ENCODE assay signal across 8 cellular contexts in the genomic region with DNA sequence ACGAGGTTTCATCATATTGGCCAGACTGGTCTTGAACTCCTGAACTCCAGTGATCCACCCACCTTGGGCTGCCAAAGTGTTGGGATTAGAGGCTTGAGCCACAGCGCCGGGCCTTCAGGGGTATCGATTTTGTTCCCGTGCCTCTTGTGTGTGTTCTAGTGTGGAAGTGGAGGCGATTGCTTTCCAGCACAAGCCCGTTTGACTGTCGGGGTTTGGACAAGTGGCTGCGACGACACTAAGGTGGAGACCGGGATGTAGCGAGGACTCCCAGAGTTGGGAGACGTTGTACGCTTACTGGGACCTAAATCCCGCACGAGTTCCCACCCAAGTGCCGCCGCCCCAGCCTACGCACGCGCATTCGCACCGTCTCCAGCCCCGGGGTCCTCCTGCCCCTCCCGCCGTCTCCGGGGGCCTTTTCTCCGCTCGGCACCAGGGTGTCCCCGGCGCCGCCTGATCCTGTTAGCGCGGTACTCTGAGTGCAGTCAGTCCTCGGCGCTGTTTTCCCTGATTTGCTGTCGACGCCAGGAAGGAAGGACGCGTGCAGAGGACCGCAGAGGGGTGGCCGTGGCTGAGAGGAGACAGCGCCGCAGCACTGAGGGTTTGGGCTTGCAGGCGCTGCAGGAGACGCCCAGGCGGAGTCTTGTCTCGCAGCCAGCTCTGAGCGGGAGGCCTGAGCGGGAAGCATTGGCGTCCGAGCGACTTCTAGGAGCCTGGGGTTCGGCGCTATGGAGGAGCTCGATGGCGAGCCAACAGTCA. TPM values are rescaled to one million over a fixed set of nuclear protein-coding genes. Genes with fewer than 3 reads are reported as not detected.
A peak's percentile ranks its signal among the peaks of the same experiment; 100 is the strongest.
DNase-seq lines count a peak whose midpoint lies in the region; ATAC-seq and TF ChIP-seq lines count a peak whose summit lies in the region.

A gene with protein sequence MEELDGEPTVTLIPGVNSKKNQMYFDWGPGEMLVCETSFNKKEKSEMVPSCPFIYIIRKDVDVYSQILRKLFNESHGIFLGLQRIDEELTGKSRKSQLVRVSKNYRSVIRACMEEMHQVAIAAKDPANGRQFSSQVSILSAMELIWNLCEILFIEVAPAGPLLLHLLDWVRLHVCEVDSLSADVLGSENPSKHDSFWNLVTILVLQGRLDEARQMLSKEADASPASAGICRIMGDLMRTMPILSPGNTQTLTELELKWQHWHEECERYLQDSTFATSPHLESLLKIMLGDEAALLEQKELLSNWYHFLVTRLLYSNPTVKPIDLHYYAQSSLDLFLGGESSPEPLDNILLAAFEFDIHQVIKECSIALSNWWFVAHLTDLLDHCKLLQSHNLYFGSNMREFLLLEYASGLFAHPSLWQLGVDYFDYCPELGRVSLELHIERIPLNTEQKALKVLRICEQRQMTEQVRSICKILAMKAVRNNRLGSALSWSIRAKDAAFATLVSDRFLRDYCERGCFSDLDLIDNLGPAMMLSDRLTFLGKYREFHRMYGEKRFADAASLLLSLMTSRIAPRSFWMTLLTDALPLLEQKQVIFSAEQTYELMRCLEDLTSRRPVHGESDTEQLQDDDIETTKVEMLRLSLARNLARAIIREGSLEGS (plus strand): TSS at position 643 of the 756 bp plus-strand sequence. CDS start 83 bp downstream, at position 726.

- DNase-seq in CD8-positive, alpha-beta memory T cell: peak; percentile 88 to 94 (median 91)
- peak; percentile 89 for DNase-seq in IMR-90
- peak; percentile 96 for DNase-seq in OCI-LY7 (ENCODE audit: low spot score)
- peak; percentile 88 for DNase-seq in activated T-cell treated with anti-CD3 and anti-CD28 coated beads for 1 hour (ENCODE audit: low read depth)
- DNase-seq in epidermal melanocyte (ENCODE audit: insufficient read length, low spot score): peak; percentile 99
- peak; percentile 81 for DNase-seq in middle frontal gyrus (ENCODE audit: extremely low spot score, low spot score)
- DNase-seq in stimulated activated CD8-positive, alpha-beta memory T cell treated with anti-CD3 and anti-CD28 coated beads, Interleukin-2, amount 100 ng/mL, for 1 hour (ENCODE audit: low read depth in 2 of 2): peak; percentile 80 to 89

- POLR2A ChIA-PET in CD8-positive, alpha-beta memory T cell (lab: Charles Lee): interaction anchor here (0.6 to 1.0 kb wide), 4 partner anchors 28 to 95 kb away, joined by 3 to 4 read pairs (median 3); a partner anchor contains a TSS
- POLR2A ChIA-PET in IMR-90 (lab: Charles Lee; ENCODE audit: unreplicated experiment) (no interaction called here), OCI-LY7 (lab: Charles Lee) (interaction anchor here (0.6 to 1.3 kb wide), 13 partner anchors 9 to 252 kb away, joined by 3 to 6 read pairs (median 3); a partner anchor contains a TSS)

- H3K4me2 ChIP-seq in IMR-90 (ENCODE audit: low read depth, low read length) (peak within 1 kb of the TSS; percentile 84), OCI-LY7 (ENCODE audit: low read length) (peak within 1 kb of the TSS; percentile 88)

- peak; percentile 64 for ATAC-seq in GM21390 (IDR thresholded peaks at IDR 0.05; ENCODE audit: unreplicated experiment)
- ATAC-seq in IMR-90 (ENCODE audit: low read depth): peak; percentile 98

- dilution Hi-C loops in IMR-90 (cut with HindIII; ENCODE audit: low sequenced_read_pairs, unreplicated experiment): no loop called here

- H3K9ac ChIP-seq in IMR-90 (ENCODE audit: low read depth, low read length): peak within 1 kb of the TSS; percentile 95

- peak within 1 kb of the TSS; percentile 96 for H2AK9ac ChIP-seq in IMR-90 (replicated peaks; ENCODE audit: low read depth, low read length, poor library complexity)

- H3K27ac ChIP-seq in CD8-positive, alpha-beta memory T cell (ENCODE audit: low read depth, low read length): peak within 1 kb of the TSS; percentile 91
- H3K27ac ChIP-seq in IMR-90 (ENCODE audit: insufficient read depth, low read length) (peak within 1 kb of the TSS; percentile 98), OCI-LY7 (ENCODE audit: low read depth, low read length, poor library complexity, severe bottlenecking) (peak within 1 kb of the TSS; percentile 72)

- TF ChIP-seq POLR2A in IMR-90 (IDR thresholded peaks at IDR 0.05; ENCODE audit: low read depth, low read length): peak; percentile 77

- no peaks in the 10 kb centered on the region for H3K9me1 ChIP-seq in IMR-90 (ENCODE audit: insufficient read depth, low read length)

- BruUV-seq in IMR-90 (replicated peaks; lab: Mats Ljungman, UMichigan): no TSS peak
- no TSS peak for BruUV-seq in OCI-LY7 (replicated peaks; lab: Mats Ljungman, UMichigan)

- peak within 1 kb of the TSS; percentile 97 for H3K18ac ChIP-seq in IMR-90 (ENCODE audit: low read depth, low read length)

- H4K91ac ChIP-seq in IMR-90 (ENCODE audit: insufficient read depth, low read depth, low read length): peak within 1 kb of the TSS; percentile 100

- H3K9me3 Mint-ChIP-seq in CD8-positive, alpha-beta memory T cell: no peaks in the 10 kb centered on the region

- peak within 1 kb of the TSS; percentile 99 for H3K4ac ChIP-seq in IMR-90 (ENCODE audit: low read depth, low read length)

- H2AFZ ChIP-seq in IMR-90 (replicated peaks; ENCODE audit: low read length, poor library complexity): peak within 1 kb of the TSS; percentile 100
- H2AFZ ChIP-seq in OCI-LY7 (ENCODE audit: low read length): peak within 1 kb of the TSS; percentile 59

- H2BK5ac ChIP-seq in IMR-90 (ENCODE audit: low read depth, low read length, poor library complexity, severe bottlenecking): peak within 1 kb of the TSS; percentile 99

- peak within 1 kb of the TSS; percentile 93 for H2BK20ac ChIP-seq in IMR-90 (ENCODE audit: low read depth, low read length)

- peak within 1 kb of the TSS; percentile 97 for H4K5ac ChIP-seq in IMR-90 (ENCODE audit: low read depth, low read length)

- H3K79me1 ChIP-seq in IMR-90 (ENCODE audit: low read depth in 1 of 2, low read length in 2 of 2): peaks cover 0 to 17% of the 10 kb centered on the region in 2 experiments; a peak in 3 of 4 replicates

- H3K4me3 Mint-ChIP-seq in CD8-positive, alpha-beta memory T cell: peak within 1 kb of the TSS; percentile 94 to 98 (median 96)

- peak within 1 kb of the TSS; percentile 99 for H3K14ac ChIP-seq in IMR-90 (replicated peaks; ENCODE audit: low read depth, low read length)

- TF ChIP-seq CTCF in IMR-90 (conservative IDR thresholded peaks at IDR 0.05; ENCODE audit: low read depth, low read length) (no peak), OCI-LY7 (conservative IDR thresholded peaks at IDR 0.05; ENCODE audit: low read length) (no peak)

- H2BK15ac ChIP-seq in IMR-90 (ENCODE audit: low read depth, low read length): peak within 1 kb of the TSS; percentile 94; the same call in 2 of the 3 replicates

- H3K27ac Mint-ChIP-seq in CD8-positive, alpha-beta memory T cell: peak within 1 kb of the TSS; percentile 93 to 99 (median 98)

- H2BK120ac ChIP-seq in IMR-90 (ENCODE audit: low read depth, low read length): peak within 1 kb of the TSS; percentile 99

- H3K79me2 ChIP-seq in OCI-LY7 (ENCODE audit: insufficient read depth, low read depth, low read length): peaks cover 54% of the 10 kb centered on the region

- peak within 1 kb of the TSS; percentile 92 for H3K4me3 ChIP-seq in CD8-positive, alpha-beta memory T cell (ENCODE audit: low read length)
- peak within 1 kb of the TSS; percentile 91 for H3K4me3 ChIP-seq in IMR-90 (ENCODE audit: insufficient read depth, low read depth, low read length)
- H3K4me3 ChIP-seq in OCI-LY7 (ENCODE audit: low read depth, low read length, poor library complexity, severe bottlenecking): peak within 1 kb of the TSS; percentile 86

- no peaks in the 10 kb centered on the region for H3K27me3 ChIP-seq in CD8-positive, alpha-beta memory T cell (ENCODE audit: insufficient read depth, low read length, poor library complexity, severe bottlenecking)
- H3K27me3 ChIP-seq in IMR-90 (ENCODE audit: control insufficient read depth, insufficient read depth, low read length): no peaks in the 10 kb centered on the region

- no peaks in the 10 kb centered on the region for H3K27me3 Mint-ChIP-seq in CD8-positive, alpha-beta memory T cell

- no peaks in the 10 kb centered on the region for H3K36me3 ChIP-seq in CD8-positive, alpha-beta memory T cell (ENCODE audit: insufficient read depth, low read length)
- H3K36me3 ChIP-seq in IMR-90 (ENCODE audit: control insufficient read depth, insufficient read depth, low read length) (peaks cover 4% of the 10 kb centered on the region; the same call in 1 of the 2 replicates), OCI-LY7 (ENCODE audit: insufficient read depth, low read length) (peaks cover 25% of the 10 kb centered on the region)

- H3K56ac ChIP-seq in IMR-90 (ENCODE audit: extremely low read depth, insufficient read depth, low read length): peak within 1 kb of the TSS; percentile 94

- H3K36me3 Mint-ChIP-seq in CD8-positive, alpha-beta memory T cell: peaks cover 2 to 25% (median 4%) of the 10 kb centered on the region in 3 donors

- peak within 1 kb of the TSS; percentile 97 for H3K23ac ChIP-seq in IMR-90 (ENCODE audit: low read depth, low read length)

- no peaks in the 10 kb centered on the region for H3K9me2 ChIP-seq in OCI-LY7 (ENCODE audit: insufficient read depth, low read length)

- peak within 1 kb of the TSS; percentile 93 for H2AK5ac ChIP-seq in IMR-90 (ENCODE audit: low read depth, low read length)

- peak within 1 kb of the TSS; percentile 89 to 99 for H4K8ac ChIP-seq in IMR-90 (ENCODE audit: low read depth in 2 of 2, low read length in 2 of 2)

- intact Hi-C loops in IMR-90 (cut with micrococcal nuclease) (loop anchor here (10.0 kb wide), 1 partner anchor 140 kb away; no protein-coding TSS in a partner anchor), OCI-LY7 (cut with micrococcal nuclease; ENCODE audit: unreplicated experiment) (loop anchor here (2.0 to 5.0 kb wide), 2 partner anchors 37 to 50 kb away; a partner anchor contains a TSS)

- no peak for TF ChIP-seq RAD21 in IMR-90 (IDR thresholded peaks at IDR 0.05; ENCODE audit: low read length)

- CTCF ChIA-PET in CD8-positive, alpha-beta memory T cell (lab: Charles Lee): interaction anchor here (1.0 to 9.2 kb wide), 5 partner anchors 16 to 195 kb away, joined by 3 to 174 read pairs (median 4); no protein-coding TSS in a partner anchor
- CTCF ChIA-PET in IMR-90 (lab: Yijun Ruan, JAX) (interaction anchor here (1.2 kb wide), 1 partner anchor 91 kb away, joined by 4 read pairs; no protein-coding TSS in a partner anchor), OCI-LY7 (lab: Charles Lee; ENCODE audit: unreplicated experiment) (interaction anchor here (0.6 kb wide), 2 partner anchors 91 to 193 kb away, joined by 3 to 4 read pairs; a partner anchor contains a TSS)

- H4K20me1 ChIP-seq in IMR-90 (ENCODE audit: insufficient read depth, low read length) (no peaks in the 10 kb centered on the region; the same call in 1 of the 2 replicates), OCI-LY7 (ENCODE audit: insufficient read depth, low read length) (0 out of 2 replicates have a peak, but pooled peaks cover 8% of the 10 kb centered on the region)

- in situ Hi-C loops in IMR-90 (cut with MboI; ENCODE audit: low sequenced_read_pairs): loop anchor here (10.0 kb wide), 2 partner anchors 140 to 240 kb away; no protein-coding TSS in a partner anchor

- peaks cover 8% of the 10 kb centered on the region for H3K4me1 ChIP-seq in CD8-positive, alpha-beta memory T cell (ENCODE audit: insufficient read depth, low read length)
- H3K4me1 ChIP-seq in IMR-90 (ENCODE audit: control insufficient read depth, insufficient read depth, low read length) (no peaks in the 10 kb centered on the region; the same call in 1 of the 2 replicates), OCI-LY7 (ENCODE audit: insufficient read depth, low read length, poor library complexity, severe bottlenecking) (peaks cover 19% of the 10 kb centered on the region)

- WGBS in IMR-90 (ENCODE audit: extremely low coverage in 2 of 2, insufficient read length in 1 of 2), 2 experiments: 0% methylated on average over 45 of the region's 57 CpGs; no CpG with 5 or more reads in 1 of the 2 experiments

- no peaks in the 10 kb centered on the region for H3K9me3 ChIP-seq in CD8-positive, alpha-beta memory T cell (ENCODE audit: low read length)
- H3K9me3 ChIP-seq in IMR-90 (ENCODE audit: control insufficient read depth, insufficient read depth, low read length): no peaks in the 10 kb centered on the region
- no peaks in the 10 kb centered on the region for H3K9me3 ChIP-seq in OCI-LY7 (ENCODE audit: low read length)

- peaks cover 31 to 42% (median 39%) of the 10 kb centered on the region in 3 donors for H3K4me1 Mint-ChIP-seq in CD8-positive, alpha-beta memory T cell

RNA-seq across cellular contexts. Expression of the gene that starts here (rescaled TPM):
- 100 to 1,000 TPM; 147 to 152 TPM for total RNA-seq in CD8-positive, alpha-beta memory T cell
- polyA plus RNA-seq in CD8-positive, alpha-beta memory T cell: 39.0 TPM
- total RNA-seq in IMR-90 (2012; rRNA removed): 26.7 and 29.4 TPM in 2 replicates
- polyA plus RNA-seq in IMR-90 (2012; rRNA removed): 54.4 and 59.3 TPM in 2 replicates
- 43.9 and 54.4 TPM in 2 replicates for polyA plus RNA-seq in IMR-90 (2012; cell fraction: cytosol; rRNA removed)
- polyA plus RNA-seq in IMR-90 (2012; cell fraction: nucleus; rRNA removed; ENCODE audit: low replicate concordance): 198 and 233 TPM in 2 replicates
- 129 and 130 TPM in 2 replicates for total RNA-seq in OCI-LY7 (2014; rRNA removed; shearing (Covaris generic))
- 187 and 219 TPM in 2 replicates for total RNA-seq in OCI-LY7 (2022)

Comparison
In these comparisons a context has a peak if more than half of its experiments do, and no peak if none do; other contexts are left out.
1. Peak in every context shown above with its lines: DNase-seq, ATAC-seq, H3K4me3 ChIP-seq and H3K27ac ChIP-seq.